ENCODE assay signal across 2 cellular contexts in genomic region chr1:19630720-19631119, GRCh38.
TF ChIP-seq lines count a peak whose summit lies in the region.

No MANE protein-coding gene starts in this region.

TF ChIP-seq in HEK293T, 16 proteins besides CTCF, POLR2A, EP300 and RAD21 (continued from another document):
- TF ChIP-seq FOXA1 (IDR thresholded peaks at IDR 0.05) (no peak), LEF1 (IDR thresholded peaks at IDR 0.05; ENCODE audit: borderline replicate concordance) (no peak), PKNOX1 (IDR thresholded peaks at IDR 0.05) (peak; percentile 66), BHLHE40 (IDR thresholded peaks at IDR 0.05; ENCODE audit: borderline replicate concordance) (no peak), ZNF384 (IDR thresholded peaks at IDR 0.05) (no peak), CTBP1 (IDR thresholded peaks at IDR 0.05; ENCODE audit: borderline replicate concordance) (no peak)
TF ChIP-seq in HEK293T: peak in this region for 1.

TF ChIP-seq in K562, 482 proteins besides CTCF, POLR2A, EP300 and RAD21:
- peak; percentile 82 for TF ChIP-seq PKNOX1 (IDR thresholded peaks at IDR 0.05)
- TF ChIP-seq ATF7 (IDR thresholded peaks at IDR 0.05) = no peak
- TF ChIP-seq MAX (CRISPR knock-in tag; IDR thresholded peaks at IDR 0.05) = no peak
- no peak for TF ChIP-seq MXI1 (IDR thresholded peaks at IDR 0.05; ENCODE audit: low read depth, low read length)
- no peak for TF ChIP-seq POLR2AphosphoS2 (IDR thresholded peaks at IDR 0.05; ENCODE audit: low read length)
